ENCODE assay signal across 1 cellular context in the genomic region with DNA sequence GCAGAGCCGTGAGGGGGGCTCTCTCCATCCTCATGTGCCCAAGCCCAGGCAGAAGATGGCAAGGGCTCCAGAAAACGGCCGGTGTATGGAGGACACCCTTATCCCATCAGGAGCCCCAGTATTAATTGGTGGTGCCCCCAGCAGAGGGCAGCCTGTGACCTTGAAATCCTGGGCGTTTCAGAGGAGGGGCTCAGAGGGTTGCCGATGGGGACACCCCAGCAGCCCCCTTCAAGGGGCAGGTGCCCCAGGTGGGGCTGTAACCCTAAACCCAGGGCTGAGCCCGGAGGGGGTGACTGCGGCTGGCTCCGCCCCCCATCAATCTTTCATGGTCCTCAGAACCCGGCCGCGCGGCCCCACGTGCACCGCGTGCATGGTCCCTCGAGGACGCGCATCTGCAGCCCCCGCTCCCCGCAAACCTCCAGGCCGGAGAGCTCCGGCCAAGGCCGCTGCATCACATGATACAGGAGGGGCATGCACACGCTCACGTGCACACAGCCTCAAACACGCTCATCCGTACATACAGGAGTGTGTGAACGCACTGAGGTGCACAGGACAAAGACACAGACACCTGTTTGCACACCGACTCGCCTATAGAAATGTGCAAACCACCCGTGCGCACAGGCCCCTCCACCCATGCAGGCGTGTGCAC.
A peak's percentile ranks its signal among the peaks of the same experiment; 100 is the strongest.
TF ChIP-seq lines count a peak whose summit lies in the region.

No MANE protein-coding gene starts in this region.

TF ChIP-seq in K562, 482 proteins besides CTCF, POLR2A, EP300 and RAD21 (continued from another document and continues in another):
- TF ChIP-seq, protein P1, sequence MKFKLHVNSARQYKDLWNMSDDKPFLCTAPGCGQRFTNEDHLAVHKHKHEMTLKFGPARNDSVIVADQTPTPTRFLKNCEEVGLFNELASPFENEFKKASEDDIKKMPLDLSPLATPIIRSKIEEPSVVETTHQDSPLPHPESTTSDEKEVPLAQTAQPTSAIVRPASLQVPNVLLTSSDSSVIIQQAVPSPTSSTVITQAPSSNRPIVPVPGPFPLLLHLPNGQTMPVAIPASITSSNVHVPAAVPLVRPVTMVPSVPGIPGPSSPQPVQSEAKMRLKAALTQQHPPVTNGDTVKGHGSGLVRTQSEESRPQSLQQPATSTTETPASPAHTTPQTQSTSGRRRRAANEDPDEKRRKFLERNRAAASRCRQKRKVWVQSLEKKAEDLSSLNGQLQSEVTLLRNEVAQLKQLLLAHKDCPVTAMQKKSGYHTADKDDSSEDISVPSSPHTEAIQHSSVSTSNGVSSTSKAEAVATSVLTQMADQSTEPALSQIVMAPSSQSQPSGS (CRISPR knock-in tag; IDR thresholded peaks at IDR 0.05), result no peak
- no peak for TF ChIP-seq ZBED1 (IDR thresholded peaks at IDR 0.05)
- no peak for TF ChIP-seq NEUROD1 (IDR thresholded peaks at IDR 0.05; ENCODE audit: borderline replicate concordance, low read depth, low read length, partially characterized antibody)
- TF ChIP-seq CBX2 (IDR thresholded peaks at IDR 0.05; ENCODE audit: insufficient read depth, low read length, poor library complexity, severe bottlenecking), result no peak
- no peak for TF ChIP-seq ZNF707 (CRISPR knock-in tag; conservative IDR thresholded peaks at IDR 0.05)
- TF ChIP-seq HCFC1 (IDR thresholded peaks at IDR 0.05; ENCODE audit: low read depth, low read length), result no peak
- no peak for TF ChIP-seq MEF2A (IDR thresholded peaks at IDR 0.05; ENCODE audit: control insufficient read depth, low read depth, low read length)
- 0 out of 2 replicates have a peak, but pooled peaks have one; percentile 41 for TF ChIP-seq ZNF668 (CRISPR knock-in tag; IDR thresholded peaks at IDR 0.05)
- TF ChIP-seq, protein P2, sequence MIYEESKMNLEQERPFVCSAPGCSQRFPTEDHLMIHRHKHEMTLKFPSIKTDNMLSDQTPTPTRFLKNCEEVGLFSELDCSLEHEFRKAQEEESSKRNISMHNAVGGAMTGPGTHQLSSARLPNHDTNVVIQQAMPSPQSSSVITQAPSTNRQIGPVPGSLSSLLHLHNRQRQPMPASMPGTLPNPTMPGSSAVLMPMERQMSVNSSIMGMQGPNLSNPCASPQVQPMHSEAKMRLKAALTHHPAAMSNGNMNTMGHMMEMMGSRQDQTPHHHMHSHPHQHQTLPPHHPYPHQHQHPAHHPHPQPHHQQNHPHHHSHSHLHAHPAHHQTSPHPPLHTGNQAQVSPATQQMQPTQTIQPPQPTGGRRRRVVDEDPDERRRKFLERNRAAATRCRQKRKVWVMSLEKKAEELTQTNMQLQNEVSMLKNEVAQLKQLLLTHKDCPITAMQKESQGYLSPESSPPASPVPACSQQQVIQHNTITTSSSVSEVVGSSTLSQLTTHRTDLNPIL (CRISPR knock-in tag; IDR thresholded peaks at IDR 0.05), result no peak
- TF ChIP-seq, protein P3, sequence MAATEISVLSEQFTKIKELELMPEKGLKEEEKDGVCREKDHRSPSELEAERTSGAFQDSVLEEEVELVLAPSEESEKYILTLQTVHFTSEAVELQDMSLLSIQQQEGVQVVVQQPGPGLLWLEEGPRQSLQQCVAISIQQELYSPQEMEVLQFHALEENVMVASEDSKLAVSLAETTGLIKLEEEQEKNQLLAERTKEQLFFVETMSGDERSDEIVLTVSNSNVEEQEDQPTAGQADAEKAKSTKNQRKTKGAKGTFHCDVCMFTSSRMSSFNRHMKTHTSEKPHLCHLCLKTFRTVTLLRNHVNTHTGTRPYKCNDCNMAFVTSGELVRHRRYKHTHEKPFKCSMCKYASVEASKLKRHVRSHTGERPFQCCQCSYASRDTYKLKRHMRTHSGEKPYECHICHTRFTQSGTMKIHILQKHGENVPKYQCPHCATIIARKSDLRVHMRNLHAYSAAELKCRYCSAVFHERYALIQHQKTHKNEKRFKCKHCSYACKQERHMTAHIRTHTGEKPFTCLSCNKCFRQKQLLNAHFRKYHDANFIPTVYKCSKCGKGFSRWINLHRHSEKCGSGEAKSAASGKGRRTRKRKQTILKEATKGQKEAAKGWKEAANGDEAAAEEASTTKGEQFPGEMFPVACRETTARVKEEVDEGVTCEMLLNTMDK (IDR thresholded peaks at IDR 0.05; ENCODE audit: borderline replicate concordance, insufficient read depth, low read depth, low read length, poor library complexity, severe bottlenecking), result peak; percentile 24
- TF ChIP-seq SAP30 (IDR thresholded peaks at IDR 0.05; ENCODE audit: borderline replicate concordance, insufficient read depth, low read depth, low read length, poor library complexity, severe bottlenecking), result no peak
- TF ChIP-seq SMC3 (conservative IDR thresholded peaks at IDR 0.05; ENCODE audit: insufficient read depth, low read depth, low read length), result peak; percentile 36; the same call in 1 of the 2 replicates
- TF ChIP-seq RBM34 (IDR thresholded peaks at IDR 0.05; ENCODE audit: borderline replicate concordance, insufficient read depth, low read length), result no peak
- TF ChIP-seq PTTG1 (tag; IDR thresholded peaks at IDR 0.05; ENCODE audit: low read depth), result no peak
- TF ChIP-seq, protein P4, sequence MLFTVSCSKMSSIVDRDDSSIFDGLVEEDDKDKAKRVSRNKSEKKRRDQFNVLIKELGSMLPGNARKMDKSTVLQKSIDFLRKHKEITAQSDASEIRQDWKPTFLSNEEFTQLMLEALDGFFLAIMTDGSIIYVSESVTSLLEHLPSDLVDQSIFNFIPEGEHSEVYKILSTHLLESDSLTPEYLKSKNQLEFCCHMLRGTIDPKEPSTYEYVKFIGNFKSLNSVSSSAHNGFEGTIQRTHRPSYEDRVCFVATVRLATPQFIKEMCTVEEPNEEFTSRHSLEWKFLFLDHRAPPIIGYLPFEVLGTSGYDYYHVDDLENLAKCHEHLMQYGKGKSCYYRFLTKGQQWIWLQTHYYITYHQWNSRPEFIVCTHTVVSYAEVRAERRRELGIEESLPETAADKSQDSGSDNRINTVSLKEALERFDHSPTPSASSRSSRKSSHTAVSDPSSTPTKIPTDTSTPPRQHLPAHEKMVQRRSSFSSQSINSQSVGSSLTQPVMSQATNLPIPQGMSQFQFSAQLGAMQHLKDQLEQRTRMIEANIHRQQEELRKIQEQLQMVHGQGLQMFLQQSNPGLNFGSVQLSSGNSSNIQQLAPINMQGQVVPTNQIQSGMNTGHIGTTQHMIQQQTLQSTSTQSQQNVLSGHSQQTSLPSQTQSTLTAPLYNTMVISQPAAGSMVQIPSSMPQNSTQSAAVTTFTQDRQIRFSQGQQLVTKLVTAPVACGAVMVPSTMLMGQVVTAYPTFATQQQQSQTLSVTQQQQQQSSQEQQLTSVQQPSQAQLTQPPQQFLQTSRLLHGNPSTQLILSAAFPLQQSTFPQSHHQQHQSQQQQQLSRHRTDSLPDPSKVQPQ (CRISPR knock-in tag; IDR thresholded peaks at IDR 0.05; ENCODE audit: borderline replicate concordance), result no peak
- TF ChIP-seq SMARCC2 (IDR thresholded peaks at IDR 0.05; ENCODE audit: low read depth), result no peak
- TF ChIP-seq CBX5 (IDR thresholded peaks at IDR 0.05; ENCODE audit: borderline replicate concordance, low read depth), result no peak
- no peak for TF ChIP-seq KHSRP (IDR thresholded peaks at IDR 0.05)
- TF ChIP-seq HDAC1 (IDR thresholded peaks at IDR 0.05), result peak in 1 of 2 experiments; percentile 47; a peak in 1 of 4 replicates
- TF ChIP-seq, protein P5, sequence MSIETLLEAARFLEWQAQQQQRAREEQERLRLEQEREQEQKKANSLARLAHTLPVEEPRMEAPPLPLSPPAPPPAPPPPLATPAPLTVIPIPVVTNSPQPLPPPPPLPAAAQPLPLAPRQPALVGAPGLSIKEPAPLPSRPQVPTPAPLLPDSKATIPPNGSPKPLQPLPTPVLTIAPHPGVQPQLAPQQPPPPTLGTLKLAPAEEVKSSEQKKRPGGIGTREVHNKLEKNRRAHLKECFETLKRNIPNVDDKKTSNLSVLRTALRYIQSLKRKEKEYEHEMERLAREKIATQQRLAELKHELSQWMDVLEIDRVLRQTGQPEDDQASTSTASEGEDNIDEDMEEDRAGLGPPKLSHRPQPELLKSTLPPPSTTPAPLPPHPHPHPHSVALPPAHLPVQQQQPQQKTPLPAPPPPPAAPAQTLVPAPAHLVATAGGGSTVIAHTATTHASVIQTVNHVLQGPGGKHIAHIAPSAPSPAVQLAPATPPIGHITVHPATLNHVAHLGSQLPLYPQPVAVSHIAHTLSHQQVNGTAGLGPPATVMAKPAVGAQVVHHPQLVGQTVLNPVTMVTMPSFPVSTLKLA (conservative IDR thresholded peaks at IDR 0.05), result peak; percentile 85 to 89
- TF ChIP-seq PCBP1 (IDR thresholded peaks at IDR 0.05; ENCODE audit: low read depth, low read length, poor library complexity, severe bottlenecking), result no peak
- peak; percentile 97 for TF ChIP-seq L3MBTL2 (IDR thresholded peaks at IDR 0.05)
- TF ChIP-seq HIVEP1 (CRISPR knock-in tag; IDR thresholded peaks at IDR 0.05), result no peak
- TF ChIP-seq ZKSCAN3 (CRISPR knock-in tag; IDR thresholded peaks at IDR 0.05), result no peak
- TF ChIP-seq, protein P6, sequence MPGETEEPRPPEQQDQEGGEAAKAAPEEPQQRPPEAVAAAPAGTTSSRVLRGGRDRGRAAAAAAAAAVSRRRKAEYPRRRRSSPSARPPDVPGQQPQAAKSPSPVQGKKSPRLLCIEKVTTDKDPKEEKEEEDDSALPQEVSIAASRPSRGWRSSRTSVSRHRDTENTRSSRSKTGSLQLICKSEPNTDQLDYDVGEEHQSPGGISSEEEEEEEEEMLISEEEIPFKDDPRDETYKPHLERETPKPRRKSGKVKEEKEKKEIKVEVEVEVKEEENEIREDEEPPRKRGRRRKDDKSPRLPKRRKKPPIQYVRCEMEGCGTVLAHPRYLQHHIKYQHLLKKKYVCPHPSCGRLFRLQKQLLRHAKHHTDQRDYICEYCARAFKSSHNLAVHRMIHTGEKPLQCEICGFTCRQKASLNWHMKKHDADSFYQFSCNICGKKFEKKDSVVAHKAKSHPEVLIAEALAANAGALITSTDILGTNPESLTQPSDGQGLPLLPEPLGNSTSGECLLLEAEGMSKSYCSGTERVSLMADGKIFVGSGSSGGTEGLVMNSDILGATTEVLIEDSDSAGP (CRISPR knock-in tag; IDR thresholded peaks at IDR 0.05), result no peak
- no peak for TF ChIP-seq ZNF165 (CRISPR knock-in tag; IDR thresholded peaks at IDR 0.05; ENCODE audit: borderline replicate concordance)
- no peak for TF ChIP-seq ZNF436 (CRISPR knock-in tag; IDR thresholded peaks at IDR 0.05)
- TF ChIP-seq ZBTB7A (IDR thresholded peaks at IDR 0.05; ENCODE audit: borderline replicate concordance, control insufficient read depth, low read depth, low read length), result no peak
- TF ChIP-seq JUNB (CRISPR knock-in tag; conservative IDR thresholded peaks at IDR 0.05), result no peak
- TF ChIP-seq MCM7 (IDR thresholded peaks at IDR 0.05), result no peak
- TF ChIP-seq SMAD4 (CRISPR knock-in tag; conservative IDR thresholded peaks at IDR 0.05), result no peak
- TF ChIP-seq TAF9B (IDR thresholded peaks at IDR 0.05; ENCODE audit: partially characterized antibody), result no peak
- TF ChIP-seq HMGN3 (IDR thresholded peaks at IDR 0.05; ENCODE audit: borderline replicate concordance, extremely low read depth, insufficient read length, low read depth, low read length), result peak; percentile 75
- 0 out of 2 replicates have a peak, but pooled peaks have one; percentile 24 for TF ChIP-seq CREB1 (IDR thresholded peaks at IDR 0.05)
- no peak for TF ChIP-seq CREB1 (CRISPR knock-in tag; IDR thresholded peaks at IDR 0.05)
- no peak for TF ChIP-seq NFIC (IDR thresholded peaks at IDR 0.05)
- TF ChIP-seq ZNF766 (CRISPR knock-in tag; conservative IDR thresholded peaks at IDR 0.05), result no peak
- TF ChIP-seq, protein P7, sequence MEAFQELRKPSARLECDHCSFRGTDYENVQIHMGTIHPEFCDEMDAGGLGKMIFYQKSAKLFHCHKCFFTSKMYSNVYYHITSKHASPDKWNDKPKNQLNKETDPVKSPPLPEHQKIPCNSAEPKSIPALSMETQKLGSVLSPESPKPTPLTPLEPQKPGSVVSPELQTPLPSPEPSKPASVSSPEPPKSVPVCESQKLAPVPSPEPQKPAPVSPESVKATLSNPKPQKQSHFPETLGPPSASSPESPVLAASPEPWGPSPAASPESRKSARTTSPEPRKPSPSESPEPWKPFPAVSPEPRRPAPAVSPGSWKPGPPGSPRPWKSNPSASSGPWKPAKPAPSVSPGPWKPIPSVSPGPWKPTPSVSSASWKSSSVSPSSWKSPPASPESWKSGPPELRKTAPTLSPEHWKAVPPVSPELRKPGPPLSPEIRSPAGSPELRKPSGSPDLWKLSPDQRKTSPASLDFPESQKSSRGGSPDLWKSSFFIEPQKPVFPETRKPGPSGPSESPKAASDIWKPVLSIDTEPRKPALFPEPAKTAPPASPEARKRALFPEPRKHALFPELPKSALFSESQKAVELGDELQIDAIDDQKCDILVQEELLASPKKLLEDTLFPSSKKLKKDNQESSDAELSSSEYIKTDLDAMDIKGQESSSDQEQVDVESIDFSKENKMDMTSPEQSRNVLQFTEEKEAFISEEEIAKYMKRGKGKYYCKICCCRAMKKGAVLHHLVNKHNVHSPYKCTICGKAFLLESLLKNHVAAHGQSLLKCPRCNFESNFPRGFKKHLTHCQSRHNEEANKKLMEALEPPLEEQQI (IDR thresholded peaks at IDR 0.05), result no peak
- peak; percentile 23 for TF ChIP-seq FIP1L1 (IDR thresholded peaks at IDR 0.05; ENCODE audit: low read depth, low read length, poor library complexity, severe bottlenecking)
- TF ChIP-seq XRCC3 (IDR thresholded peaks at IDR 0.05), result no peak
- TF ChIP-seq KDM2B (CRISPR knock-in tag; IDR thresholded peaks at IDR 0.05), result no peak
- 0 out of 2 replicates have a peak, but pooled peaks have one; percentile 14 for TF ChIP-seq TOE1 (IDR thresholded peaks at IDR 0.05; ENCODE audit: borderline replicate concordance)
- TF ChIP-seq TOE1 (CRISPR knock-in tag; IDR thresholded peaks at IDR 0.05; ENCODE audit: borderline replicate concordance, low read depth), result no peak
- TF ChIP-seq SP1 (CRISPR knock-in tag; IDR thresholded peaks at IDR 0.05), result no peak
- no peak for TF ChIP-seq POLR3A (IDR thresholded peaks at IDR 0.05; ENCODE audit: borderline replicate concordance, extremely low read depth, insufficient read depth, insufficient read length)
- no peak for TF ChIP-seq MYBL2 (IDR thresholded peaks at IDR 0.05; ENCODE audit: low read depth)
- no peak for TF ChIP-seq MYBL2 (CRISPR knock-in tag; IDR thresholded peaks at IDR 0.05; ENCODE audit: borderline replicate concordance)
